In genomic region chr7:17009007-17009719, GRCh38 we compare ENCODE assay signal across 8 cellular contexts.
DNase-seq lines count a peak whose midpoint lies in the region; ATAC-seq, FAIRE-seq and TF ChIP-seq lines count a peak whose summit lies in the region.
"Had no signal": no experiment of that assay in that cellular context is flagged by ENCODE, and none has a peak within 500 bp of the region (broad histone marks: within the 10 kb centered on the region; RNA-seq: fewer than 3 reads in every experiment).

No MANE protein-coding gene starts in this region.

- in situ Hi-C loops in GM13976 (cut with MboI; ENCODE audit: low sequenced_read_pairs, unreplicated experiment): no loop called here

- FAIRE-seq in small intestine (lab: Jason Lieb, UNC): no peak

- no peak overlapping the region for H3K9ac ChIP-seq in fibroblast of lung (ENCODE audit: insufficient read depth, low read length)

- no peaks in the 10 kb centered on the region for H3K79me2 ChIP-seq in fibroblast of lung (ENCODE audit: control insufficient read depth, insufficient read depth, low read length)

- H3K4me3 ChIP-seq in fibroblast of lung (replicated peaks in 1 of 4; ENCODE audit: control extremely low read depth in 1 of 4, insufficient read depth in 1 of 4, low read depth in 3 of 4, low read length in 4 of 4): no peak overlapping the region
- H3K4me3 ChIP-seq in small intestine (ENCODE audit: low read depth in 1 of 2, low read length in 2 of 2): no peak overlapping the region

- H3K27ac ChIP-seq in fibroblast of lung (ENCODE audit: insufficient read depth, low read length) (no peak overlapping the region), small intestine (ENCODE audit: low read depth in 1 of 2, low read length in 1 of 2) (no peak overlapping the region)

- no peaks in the 10 kb centered on the region for H3K9me3 ChIP-seq in fibroblast of lung (ENCODE audit: control insufficient read depth, insufficient read depth, low read depth, low read length)
- no peaks in the 10 kb centered on the region for H3K9me3 ChIP-seq in small intestine (ENCODE audit: control insufficient read depth, low read depth)

- H3K36me3 ChIP-seq in fibroblast of lung (ENCODE audit: control insufficient read depth, insufficient read depth, low read length): no peaks in the 10 kb centered on the region
- no peaks in the 10 kb centered on the region for H3K36me3 ChIP-seq in small intestine (ENCODE audit: control insufficient read depth in 2 of 2, insufficient read depth in 2 of 2, low read length in 2 of 2)

- no peak overlapping the region for H3K4me2 ChIP-seq in fibroblast of lung (ENCODE audit: extremely low read depth, insufficient read depth, low read length)

- DNase-seq in GM13976 (ENCODE audit: low spot score) (peak; percentile 19), NOMO-1 treated with dmso at 0.1 percent for 144 hours (lab: John Stamatoyannopoulos, UW; ENCODE audit: unreplicated experiment) (peak; percentile 11), fibroblast of lung (ENCODE audit: low read depth in 2 of 2) (peak; percentile 20 to 62), small intestine (peak; percentile 44)

- H2AFZ ChIP-seq in fibroblast of lung (ENCODE audit: low read length): no peak overlapping the region

- H3K27me3 ChIP-seq in fibroblast of lung (ENCODE audit: control insufficient read depth, insufficient read depth, low read length) (no peaks in the 10 kb centered on the region), small intestine (ENCODE audit: control insufficient read depth in 2 of 2, insufficient read depth in 2 of 2, low read length in 2 of 2) (no peaks in the 10 kb centered on the region)

- ATAC-seq in GM18498 (IDR thresholded peaks at IDR 0.05; ENCODE audit: unreplicated experiment): no peak
- ATAC-seq in GM18520 (IDR thresholded peaks at IDR 0.05; ENCODE audit: unreplicated experiment): no peak
- ATAC-seq in GM18870 (IDR thresholded peaks at IDR 0.05; ENCODE audit: unreplicated experiment): no peak
- ATAC-seq: activated naive CD4-positive, alpha-beta T cell treated with anti-CD3 and anti-CD28 coated beads, Interleukin-2, amount 50 U/mL, for 72 hours had no signal

- WGBS in small intestine, 3 donors: 55 to 64% (median 58%) methylated on average over 4 of the region's 4 CpGs

- H3K4me1 ChIP-seq in fibroblast of lung (ENCODE audit: control insufficient read depth, extremely low read depth, insufficient read depth, low read length) (no peaks in the 10 kb centered on the region), small intestine (ENCODE audit: control insufficient read depth in 2 of 2, insufficient read depth in 1 of 2, low read depth in 1 of 2, low read length in 1 of 2) (no peaks in the 10 kb centered on the region)

- TF ChIP-seq CTCF in GM13976 (IDR thresholded peaks at IDR 0.05; ENCODE audit: borderline replicate concordance, control extremely low read depth, extremely low read depth, insufficient read depth, missing control alignments) (no peak), fibroblast of lung (conservative IDR thresholded peaks at IDR 0.05 in 1 of 2, IDR thresholded peaks at IDR 0.05 in 1 of 2; ENCODE audit: low read depth in 1 of 2, low read length in 2 of 2) (peak; percentile 31 to 37)

- no peaks in the 10 kb centered on the region for H4K20me1 ChIP-seq in fibroblast of lung (ENCODE audit: control insufficient read depth, extremely low read depth, insufficient read depth, low read length)
